ENCODE assay signal across 8 cellular contexts in the genomic region with DNA sequence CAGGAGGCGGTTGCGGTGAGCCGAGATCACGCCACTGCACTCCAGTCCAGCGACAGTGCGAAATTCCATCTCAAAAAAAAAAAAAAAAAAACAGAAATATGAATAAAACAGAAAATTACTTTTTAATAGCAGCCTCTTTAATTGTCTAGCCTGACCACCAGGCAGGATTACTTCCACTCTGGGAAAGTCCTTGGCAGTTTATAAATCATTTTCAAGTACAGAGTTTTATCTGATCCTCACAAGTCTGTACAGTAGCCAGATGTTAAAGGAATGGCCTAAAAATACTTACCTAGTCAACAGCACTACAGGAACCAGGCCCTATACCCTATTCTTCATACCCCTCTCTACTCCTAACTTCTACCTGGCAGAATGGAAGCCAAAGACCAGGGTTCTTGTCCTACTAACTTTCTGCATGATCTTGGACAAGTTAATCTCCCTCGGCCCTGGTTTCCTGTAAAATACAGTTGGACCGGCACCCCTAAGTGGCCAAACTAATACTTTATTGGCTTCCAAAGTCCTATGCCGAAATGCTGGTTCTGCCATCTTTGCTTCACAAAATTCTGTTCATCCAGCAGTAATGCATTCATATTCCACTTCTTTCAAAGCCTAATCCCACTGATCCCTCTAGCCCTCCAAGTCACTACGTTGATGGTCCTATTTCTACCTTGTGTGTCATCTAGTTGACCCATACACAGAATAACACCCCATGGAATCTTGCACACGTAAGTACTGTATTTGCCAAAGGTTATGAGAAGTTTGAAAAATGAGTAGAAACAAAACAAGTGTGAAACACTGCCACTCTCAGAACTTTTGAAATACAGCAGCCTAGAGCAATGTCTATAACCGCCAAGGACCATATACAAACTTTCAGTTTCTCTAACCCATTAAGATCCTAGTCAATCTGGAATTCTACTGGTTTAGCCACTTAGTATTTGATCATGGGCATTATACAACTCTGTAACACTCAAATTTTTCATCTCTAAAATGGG. TPM values are rescaled to one million over a fixed set of nuclear protein-coding genes. Genes with fewer than 3 reads are reported as not detected.
DNase-seq lines count a peak whose midpoint lies in the region; ATAC-seq, FAIRE-seq and TF ChIP-seq lines count a peak whose summit lies in the region.

No MANE protein-coding gene starts in this region.

- H3K23ac ChIP-seq in mesenchymal stem cell (ENCODE audit: low read length in 2 of 2), result no peak overlapping the region

- peak overlapping the region; percentile 99 for H3K9ac ChIP-seq in HUES48 (ENCODE audit: low read depth, low read length)
- peak overlapping the region; percentile 100 for H3K9ac ChIP-seq in mesenchymal stem cell (ENCODE audit: low read length)

- peak overlapping the region; percentile 80 for H3K4me3 ChIP-seq in A549
- peak overlapping the region; percentile 96 for H3K4me3 ChIP-seq in HUES48 (ENCODE audit: low read depth, low read length)
- peak overlapping the region in 1 of 2 experiments; percentile 98 for H3K4me3 ChIP-seq in mesenchymal stem cell (ENCODE audit: insufficient read depth in 1 of 2, low read depth in 1 of 2, low read length in 2 of 2)

- H3K4me1 Mint-ChIP-seq in brain, result peaks cover 62% of the 10 kb centered on the region

- TF ChIP-seq POLR2A in A549 (IDR thresholded peaks at IDR 0.05; ENCODE audit: low read length), result no peak

- H3K27me3 ChIP-seq in HUES48 (ENCODE audit: control insufficient read depth, insufficient read depth, low read length) (no peaks in the 10 kb centered on the region), mesenchymal stem cell (ENCODE audit: control insufficient read depth in 1 of 2, insufficient read depth in 1 of 2, low read length in 2 of 2) (no peaks in the 10 kb centered on the region)

- no peak overlapping the region for H2BK120ac ChIP-seq in mesenchymal stem cell (ENCODE audit: low read depth, low read length)

- H2BK12ac ChIP-seq in mesenchymal stem cell (ENCODE audit: low read length in 2 of 2), result no peak overlapping the region

- peak overlapping the region; percentile 98 for H3K4me2 ChIP-seq in A549
- H3K4me2 ChIP-seq in mesenchymal stem cell (ENCODE audit: low read length, poor library complexity, severe bottlenecking), result peak overlapping the region; percentile 74

- FAIRE-seq in A549 (lab: Jason Lieb, UNC), result no peak

- H3K9me3 Mint-ChIP-seq in brain, result peaks cover 0 to 4% (median 0%) of the 10 kb centered on the region in 5 experiments

- H3K9me3 ChIP-seq in A549 (no peaks in the 10 kb centered on the region), HUES48 (ENCODE audit: control insufficient read depth, insufficient read depth, low read length) (no peaks in the 10 kb centered on the region), mesenchymal stem cell (ENCODE audit: control insufficient read depth, low read length) (no peaks in the 10 kb centered on the region)

- H3K27ac ChIP-seq in A549 (peak overlapping the region; percentile 93 to 97), HUES48 (ENCODE audit: low read depth, low read length) (peak overlapping the region; percentile 97), mesenchymal stem cell (ENCODE audit: low read length, poor library complexity, severe bottlenecking) (no peak overlapping the region)

- TF ChIP-seq CTCF in A549 (IDR thresholded peaks at IDR 0.05) (no peak), brain (conservative IDR thresholded peaks at IDR 0.05) (no peak)

- no peak overlapping the region for H3K14ac ChIP-seq in mesenchymal stem cell (ENCODE audit: low read length in 2 of 2)

- POLR2A ChIA-PET in A549 (lab: Yijun Ruan, JAX), result interaction anchor here (2.3 kb wide), 1 partner anchor 15 kb away, joined by 7 read pairs; no protein-coding TSS in a partner anchor

- peak overlapping the region; percentile 86 to 99 (median 94) for H3K27ac Mint-ChIP-seq in brain

- H2BK5ac ChIP-seq in mesenchymal stem cell (ENCODE audit: low read depth, low read length, poor library complexity, severe bottlenecking), result no peak overlapping the region

- H4K91ac ChIP-seq in mesenchymal stem cell (ENCODE audit: low read length), result no peak overlapping the region

- peak overlapping the region; percentile 92 to 98 (median 96) for H3K4me3 Mint-ChIP-seq in brain

- H3K27me3 Mint-ChIP-seq in brain, result peaks cover 3% of the 10 kb centered on the region

- no peak overlapping the region for H3K18ac ChIP-seq in mesenchymal stem cell (ENCODE audit: low read depth in 1 of 2, low read length in 2 of 2)

- H3K36me3 Mint-ChIP-seq in brain, result peaks cover 43% of the 10 kb centered on the region

- H2BK15ac ChIP-seq in mesenchymal stem cell (ENCODE audit: low read depth, poor library complexity, severe bottlenecking), result no peak overlapping the region

- no peak for TF ChIP-seq RAD21 in A549 (conservative IDR thresholded peaks at IDR 0.05 in 1 of 2, IDR thresholded peaks at IDR 0.05 in 1 of 2)

- no peak overlapping the region for H2AK5ac ChIP-seq in mesenchymal stem cell (ENCODE audit: low read length, severe bottlenecking)

- peaks cover 41% of the 10 kb centered on the region; the same call in 2 of the 3 replicates for H3K4me1 ChIP-seq in A549
- peaks cover 15% of the 10 kb centered on the region for H3K4me1 ChIP-seq in HUES48 (ENCODE audit: control insufficient read depth, insufficient read depth, low read length)
- peaks cover 9% of the 10 kb centered on the region for H3K4me1 ChIP-seq in mesenchymal stem cell (ENCODE audit: control insufficient read depth, insufficient read depth, low read depth, low read length)

- CTCF ChIA-PET in A549 (lab: Yijun Ruan, JAX), result interaction anchor here (0.8 to 1.8 kb wide), 2 partner anchors 19 to 33 kb away, joined by 3 to 8 read pairs; no protein-coding TSS in a partner anchor

- H3K79me1 ChIP-seq in mesenchymal stem cell (replicated peaks; ENCODE audit: low read length, poor library complexity, severe bottlenecking), result no peaks in the 10 kb centered on the region

- no peak for TF ChIP-seq EP300 in A549 (IDR thresholded peaks at IDR 0.05)

- peaks cover 36% of the 10 kb centered on the region for H3K36me3 ChIP-seq in HUES48 (ENCODE audit: control insufficient read depth, insufficient read depth, low read length)
- peaks cover 6 to 40% of the 10 kb centered on the region in 2 experiments for H3K36me3 ChIP-seq in mesenchymal stem cell (ENCODE audit: control insufficient read depth in 1 of 2, insufficient read depth in 2 of 2, low read depth in 1 of 2, low read length in 2 of 2)

- WGBS in A549 (ENCODE audit: missing lambda C conversion rate), result 69% methylated on average over 12 of the region's 12 CpGs
- WGBS in mesenchymal stem cell, result 88% methylated on average over 5 of the region's 12 CpGs

- H3K4ac ChIP-seq in mesenchymal stem cell (ENCODE audit: low read depth in 1 of 2, low read length in 2 of 2), result no peak overlapping the region

- H4K8ac ChIP-seq in mesenchymal stem cell (ENCODE audit: low read length), result no peak overlapping the region

- no peak for ATAC-seq in A549
- no peak for ATAC-seq in GM18868 (IDR thresholded peaks at IDR 0.05; ENCODE audit: unreplicated experiment)

- no peak for DNase-seq in A549 (ENCODE audit: low read depth in 1 of 2, low spot score in 1 of 2)
- DNase-seq in mesenchymal stem cell, result peak; percentile 51
- DNase-seq in effector CD8-positive, alpha-beta T cell (lab: John Stamatoyannopoulos, UW), result no peak
- DNase-seq in CD1c-positive myeloid dendritic cell (ENCODE audit: extremely low spot score), result no peak
- no peak for DNase-seq in islet precursor cell

- H2AFZ ChIP-seq in mesenchymal stem cell (ENCODE audit: low read depth, low read length), result no peak overlapping the region

TF ChIP-seq in A549, 52 proteins besides CTCF, POLR2A, EP300 and RAD21:
- TF ChIP-seq CBX8 (IDR thresholded peaks at IDR 0.05) (no peak), HOXA7 (CRISPR knock-in tag; IDR thresholded peaks at IDR 0.05) (peak; percentile 73; the same call in 1 of the 2 replicates)
TF ChIP-seq in A549: peak in this region for 1.

RNA-seq across cellular contexts. Expression of a gene that starts 1.7 kb away (rescaled TPM):
- 166 and 227 TPM in 2 replicates for polyA plus RNA-seq in A549 (2011; rRNA removed)
- 56.2 and 74.6 TPM in 2 replicates for polyA plus RNA-seq in A549 (2012; cell fraction: cytosol; rRNA removed)
- polyA plus RNA-seq in A549 (2012; cell fraction: nucleus; rRNA removed), result 16.2 and 22.6 TPM in 2 replicates
- 149 to 174 TPM (median 150 TPM) in 3 replicates for polyA plus RNA-seq in A549 (2017; fragmentation: RNase III; extraction: RNeasy Plus Mini Kit Qiagen cat#74134 plus additional on column Dnase treatment)
- 29.2 and 30.9 TPM in 2 replicates for polyA minus RNA-seq in A549 (2011; rRNA and poly(A)+ RNA removed)
- 56.2 TPM for polyA plus RNA-seq in brain (ENCODE audit: insufficient read depth, low read depth, low replicate concordance)
- 204 TPM for polyA plus RNA-seq in mesenchymal stem cell (2013, experiment 1 of 2)
- polyA plus RNA-seq in mesenchymal stem cell (2013, experiment 2 of 2), result 209 TPM
